ENCODE assay signal across 31 cellular contexts in genomic region chr2:218958276-218958675, GRCh38. TPM values are rescaled to one million over a fixed set of nuclear protein-coding genes. Genes with fewer than 3 reads are reported as not detected.
DNase-seq lines count a peak whose midpoint lies in the region; ATAC-seq and TF ChIP-seq lines count a peak whose summit lies in the region.
"Had no signal": no experiment of that assay in that cellular context is flagged by ENCODE, and none has a peak within 500 bp of the region (broad histone marks: within the 10 kb centered on the region; RNA-seq: fewer than 3 reads in every experiment).

No MANE protein-coding gene starts in this region.

- H3K4me1 Mint-ChIP-seq in activated T-helper 17 cell treated with anti-CD3 and anti-CD28 coated beads, Interleukin-2, amount 50 U/mL, for 72 hours: peaks cover 7% of the 10 kb centered on the region
- H3K4me1 Mint-ChIP-seq in memory B cell (peaks cover 9% of the 10 kb centered on the region), natural killer cell (peaks cover 0 to 12% of the 10 kb centered on the region in 2 donors)

- DNase-seq in cardiac septum (ENCODE audit: low spot score) (peak; percentile 31), heart left ventricle (no peak), memory B cell (ENCODE audit: low spot score in 2 of 2) (no peak), SW 1271 (lab: John Stamatoyannopoulos, UW) (no peak), natural killer cell (no peak)
- no peak for DNase-seq in effector CD4-positive, alpha-beta T cell
- DNase-seq: activated gamma-delta T cell treated with Interleukin-2 at 50 U/mL for 16 hours; DMS 273 treated with DMSO at 0.1 percent for 48 hours; foreskin fibroblast; GDM1; HCEC 1CT; islet precursor cell; MG63; NCI-H1436; NCI-H510A; NK-92 treated with Interleukin-12 subunit alpha and Interleukin-12 subunit beta, amount 100 ng/mL, for 24 hours; retina; stomach; T-helper 2 cell; trophoblast cell had no signal

- no peak overlapping the region for H3K27ac ChIP-seq in heart left ventricle
- H3K27ac ChIP-seq: C4-2B, hepatocyte, stomach had no signal

- no peak overlapping the region for H3K27ac Mint-ChIP-seq in activated T-helper 17 cell treated with anti-CD3 and anti-CD28 coated beads, Interleukin-2, amount 50 U/mL, for 72 hours
- H3K27ac Mint-ChIP-seq in memory B cell: no peak overlapping the region
- no peak overlapping the region for H3K27ac Mint-ChIP-seq in natural killer cell

- TF ChIP-seq CTCF in heart left ventricle (IDR thresholded peaks at IDR 0.05) (no peak), natural killer cell (IDR thresholded peaks at IDR 0.05) (no peak)

- peaks cover 62% of the 10 kb centered on the region for H3K27me3 Mint-ChIP-seq in activated T-helper 17 cell treated with anti-CD3 and anti-CD28 coated beads, Interleukin-2, amount 50 U/mL, for 72 hours
- H3K27me3 Mint-ChIP-seq in memory B cell (peaks cover 17% of the 10 kb centered on the region), natural killer cell (ENCODE audit: low read depth in 2 of 2) (peaks cover 58 to 69% of the 10 kb centered on the region in 2 donors)

- no peaks in the 10 kb centered on the region for H3K36me3 ChIP-seq in heart left ventricle
- H3K36me3 ChIP-seq: MG63, stomach had no signal

- H3K27me3 ChIP-seq in heart left ventricle: peaks cover 38 to 91% (median 58%) of the 10 kb centered on the region in 9 donors

- H3K4me3 Mint-ChIP-seq in activated T-helper 17 cell treated with anti-CD3 and anti-CD28 coated beads, Interleukin-2, amount 50 U/mL, for 72 hours: peak overlapping the region; percentile 63
- H3K4me3 Mint-ChIP-seq in memory B cell: peak overlapping the region; percentile 79
- no peak overlapping the region for H3K4me3 Mint-ChIP-seq in natural killer cell

- no peaks in the 10 kb centered on the region for H3K9me3 Mint-ChIP-seq in activated T-helper 17 cell treated with anti-CD3 and anti-CD28 coated beads, Interleukin-2, amount 50 U/mL, for 72 hours
- H3K9me3 Mint-ChIP-seq in memory B cell: no peaks in the 10 kb centered on the region
- H3K9me3 Mint-ChIP-seq in natural killer cell: no peaks in the 10 kb centered on the region

- ATAC-seq in heart left ventricle: no peak
- no peak for ATAC-seq in activated T-helper 17 cell treated with anti-CD3 and anti-CD28 coated beads, Interleukin-2, amount 50 U/mL, for 72 hours (replicated peaks)
- ATAC-seq in memory B cell (ENCODE audit: low read depth): no peak
- no peak for ATAC-seq in GM18511 (IDR thresholded peaks at IDR 0.05; ENCODE audit: unreplicated experiment)
- ATAC-seq in natural killer cell: no peak
- ATAC-seq: A549 had no signal

- 85 to 100% (median 92%) methylated on average over 1 of the region's 1 CpG for WGBS in heart left ventricle, 4 donors

- peaks cover 0 to 20% (median 3%) of the 10 kb centered on the region in 12 donors for H3K4me1 ChIP-seq in heart left ventricle

- H3K36me3 Mint-ChIP-seq in activated T-helper 17 cell treated with anti-CD3 and anti-CD28 coated beads, Interleukin-2, amount 50 U/mL, for 72 hours (ENCODE audit: low read depth): peaks cover 10% of the 10 kb centered on the region
- peaks cover 4% of the 10 kb centered on the region for H3K36me3 Mint-ChIP-seq in memory B cell
- H3K36me3 Mint-ChIP-seq in natural killer cell: no peaks in the 10 kb centered on the region

- intact Hi-C loops in cardiac septum (cut with DNase I) (no loop called here), heart left ventricle (cut with DNase I) (no loop called here), natural killer cell (cut with micrococcal nuclease) (no loop called here)

- TF ChIP-seq POLR2A in heart left ventricle (IDR thresholded peaks at IDR 0.05): no peak

- no peaks in the 10 kb centered on the region for H3K9me3 ChIP-seq in heart left ventricle
- H3K9me3 ChIP-seq: A549, MG63 had no signal

- no peak overlapping the region for H3K4me3 ChIP-seq in heart left ventricle
- H3K4me3 ChIP-seq: hepatocyte, MG63 had no signal

RNA-seq across cellular contexts. Expression of gene CDK5R2, which starts 1.2 kb away (rescaled TPM):
- total RNA-seq in cardiac septum (not detected), heart left ventricle (not detected), natural killer cell (not detected)
- not detected for polyA plus RNA-seq in heart left ventricle
- total RNA-seq in activated T-helper 17 cell treated with anti-CD3 and anti-CD28 coated beads, Interleukin-2, amount 50 U/mL, for 72 hours: not detected
- total RNA-seq: dermis microvascular lymphatic vessel endothelial cell, epithelial cell of proximal tubule, liver, osteoblast had no signal
- polyA plus RNA-seq: hepatocyte, liver had no signal

RNA-seq across cellular contexts. Expression of gene FEV, which starts 26.7 kb away (rescaled TPM):
- total RNA-seq in cardiac septum (not detected), heart left ventricle (not detected), natural killer cell (not detected)
- polyA plus RNA-seq in heart left ventricle: not detected
- not detected for total RNA-seq in activated T-helper 17 cell treated with anti-CD3 and anti-CD28 coated beads, Interleukin-2, amount 50 U/mL, for 72 hours
- total RNA-seq: dermis microvascular lymphatic vessel endothelial cell, epithelial cell of proximal tubule, liver, mucosa of gallbladder, osteoblast, SK-MEL-5 had no signal
- polyA plus RNA-seq: A549, liver had no signal

RNA-seq across cellular contexts. Expression of gene CRYBA2, which starts 34.9 kb away (rescaled TPM):
- not detected for total RNA-seq in cardiac septum
- total RNA-seq in heart left ventricle: not detected
- not detected for polyA plus RNA-seq in heart left ventricle
- not detected for total RNA-seq in activated T-helper 17 cell treated with anti-CD3 and anti-CD28 coated beads, Interleukin-2, amount 50 U/mL, for 72 hours
- not detected for total RNA-seq in natural killer cell
- total RNA-seq: dermis microvascular lymphatic vessel endothelial cell, epithelial cell of proximal tubule, liver, mucosa of gallbladder, osteoblast, SK-MEL-5 had no signal
- polyA plus RNA-seq: A549, hepatocyte, liver had no signal
